In genomic region chr3:25648107-25648535, GRCh38 we compare ENCODE assay signal across 8 cellular contexts. TPM values are rescaled to one million over a fixed set of nuclear protein-coding genes. Genes with fewer than 3 reads are reported as not detected.
A peak's percentile ranks its signal among the peaks of the same experiment; 100 is the strongest.
DNase-seq lines count a peak whose midpoint lies in the region; ATAC-seq and TF ChIP-seq lines count a peak whose summit lies in the region.

No MANE protein-coding gene starts in this region.

- peaks cover 5% of the 10 kb centered on the region; the same call in 1 of the 2 replicates for H3K36me3 ChIP-seq in SU-DHL-6 (ENCODE audit: low read length)

- POLR2A ChIA-PET in activated naive CD8-positive, alpha-beta T cell treated with anti-CD3 and anti-CD28 coated beads, Interleukin-2, amount 10 ng/mL, durations not matched to agents 7 days and 5 days (lab: Charles Lee): interaction anchor here (2.3 kb wide), 1 partner anchor 206 kb away, joined by 7 read pairs; no protein-coding TSS in a partner anchor

- no peak overlapping the region for H3K27ac ChIP-seq in SU-DHL-6 (ENCODE audit: low read depth, low read length)

- H3K4me2 ChIP-seq in SU-DHL-6 (ENCODE audit: low read depth, low read length, poor library complexity, severe bottlenecking): no peak overlapping the region

- H4K20me1 ChIP-seq in SU-DHL-6 (ENCODE audit: low read depth, low read length): peaks cover 21% of the 10 kb centered on the region

- peak; percentile 84 for TF ChIP-seq CTCF in GM13976 (IDR thresholded peaks at IDR 0.05; ENCODE audit: borderline replicate concordance, control extremely low read depth, extremely low read depth, insufficient read depth, missing control alignments)
- peak; percentile 77 for TF ChIP-seq CTCF in SU-DHL-6 (IDR thresholded peaks at IDR 0.05; ENCODE audit: insufficient read depth, low read length, poor library complexity, severe bottlenecking)
- TF ChIP-seq CTCF in retinal pigment epithelial cell (conservative IDR thresholded peaks at IDR 0.05; ENCODE audit: low read depth, low read length): peak; percentile 93

- H3K4me3 ChIP-seq in SU-DHL-6 (ENCODE audit: insufficient read depth, low read length, poor library complexity, severe bottlenecking): no peak overlapping the region
- no peak overlapping the region for H3K4me3 ChIP-seq in retinal pigment epithelial cell (ENCODE audit: low read length)

- H3K27me3 ChIP-seq in SU-DHL-6 (ENCODE audit: low read length): no peaks in the 10 kb centered on the region

- peak; percentile 97 for ATAC-seq in HG02759 (IDR thresholded peaks at IDR 0.05; ENCODE audit: unreplicated experiment)
- peak; percentile 91 for ATAC-seq in activated naive CD8-positive, alpha-beta T cell treated with anti-CD3 and anti-CD28 coated beads, Interleukin-2, amount 10 ng/mL, durations not matched to agents 7 days and 5 days (ENCODE audit: low read depth)
- peak; percentile 65 to 85 for ATAC-seq in left cardiac atrium

- H3K9ac ChIP-seq in SU-DHL-6 (ENCODE audit: low read length): no peak overlapping the region

- intact Hi-C loops in left cardiac atrium (cut with DNase I): loop anchor here in 1 of 2 donors (5.0 to 10.0 kb wide), 2 partner anchors 209 to 1067 kb away; no protein-coding TSS in a partner anchor

- peaks cover 5% of the 10 kb centered on the region; the same call in 1 of the 2 replicates for H3F3A ChIP-seq in SU-DHL-6 (ENCODE audit: insufficient read depth)

- no peaks in the 10 kb centered on the region for H3K9me2 ChIP-seq in SU-DHL-6 (replicated peaks; ENCODE audit: insufficient read depth, low read length)

- peaks cover 8% of the 10 kb centered on the region for H3K9me3 Mint-ChIP-seq in activated naive CD8-positive, alpha-beta T cell treated with anti-CD3 and anti-CD28 coated beads, Interleukin-2, amount 10 ng/mL, durations not matched to agents 7 days and 5 days

- H3K4me3 Mint-ChIP-seq in activated naive CD8-positive, alpha-beta T cell treated with anti-CD3 and anti-CD28 coated beads, Interleukin-2, amount 10 ng/mL, durations not matched to agents 7 days and 5 days: no peak overlapping the region

- in situ Hi-C loops in GM13976 (cut with MboI; ENCODE audit: low sequenced_read_pairs, unreplicated experiment): no loop called here

- H3K4me1 Mint-ChIP-seq in activated naive CD8-positive, alpha-beta T cell treated with anti-CD3 and anti-CD28 coated beads, Interleukin-2, amount 10 ng/mL, durations not matched to agents 7 days and 5 days: peaks cover 23% of the 10 kb centered on the region

- H3K79me2 ChIP-seq in SU-DHL-6 (ENCODE audit: insufficient read depth, low read length): peaks cover 75% of the 10 kb centered on the region

- H3K27me3 Mint-ChIP-seq in activated naive CD8-positive, alpha-beta T cell treated with anti-CD3 and anti-CD28 coated beads, Interleukin-2, amount 10 ng/mL, durations not matched to agents 7 days and 5 days: no peaks in the 10 kb centered on the region

- no peak overlapping the region for H2AFZ ChIP-seq in SU-DHL-6 (ENCODE audit: low read depth, low read length, severe bottlenecking)

- H3K27ac Mint-ChIP-seq in activated naive CD8-positive, alpha-beta T cell treated with anti-CD3 and anti-CD28 coated beads, Interleukin-2, amount 10 ng/mL, durations not matched to agents 7 days and 5 days: peak overlapping the region; percentile 1

- DNase-seq in GM13976 (ENCODE audit: low spot score): peak; percentile 61
- peak; percentile 38 for DNase-seq in NCI-H1092 treated with DMSO at 0.1 percent for 48 hours (lab: John Stamatoyannopoulos, UW)
- peak; percentile 46 for DNase-seq in activated naive CD8-positive, alpha-beta T cell treated with anti-CD3 and anti-CD28 coated beads, Interleukin-2, amount 10 ng/mL, durations not matched to agents 7 days and 5 days
- DNase-seq in left cardiac atrium: peak; percentile 45
- DNase-seq in retinal pigment epithelial cell (ENCODE audit: low read depth): no peak
- no peak for DNase-seq in cerebellar nuclear complex (lab: John Stamatoyannopoulos, UW)

- peaks cover 37% of the 10 kb centered on the region for H3K36me3 Mint-ChIP-seq in activated naive CD8-positive, alpha-beta T cell treated with anti-CD3 and anti-CD28 coated beads, Interleukin-2, amount 10 ng/mL, durations not matched to agents 7 days and 5 days

- no peaks in the 10 kb centered on the region for H3K9me3 ChIP-seq in SU-DHL-6 (ENCODE audit: insufficient read depth, low read length)

RNA-seq across cellular contexts. Expression of gene TOP2B, which starts 16.6 kb away (rescaled TPM):
- total RNA-seq in activated naive CD8-positive, alpha-beta T cell treated with anti-CD3 and anti-CD28 coated beads, Interleukin-2, amount 10 ng/mL, durations not matched to agents 7 days and 5 days: 100 to 1,000 TPM; 139 to 143 TPM
- 100 to 1,000 TPM in 1 of 2 donors, 10 to 100 TPM in 1; 79.1 to 101 TPM for total RNA-seq in left cardiac atrium

Comparison
In these comparisons a context has a peak if more than half of its experiments do, and no peak if none do; other contexts are left out.
1. DNase-seq: peak in GM13976 (single experiment), NCI-H1092 treated with DMSO at 0.1 percent for 48 hours (single experiment), activated naive CD8-positive, alpha-beta T cell treated with anti-CD3 and anti-CD28 coated beads, Interleukin-2, amount 10 ng/mL, durations not matched to agents 7 days and 5 days (single experiment) and left cardiac atrium (single experiment); none in retinal pigment epithelial cell (single experiment) and cerebellar nuclear complex (0 of 2).
2. Peak in every context shown above with its lines, with median percentiles within 50 percentile points of each other: CTCF ChIP-seq and ATAC-seq.